Comparison of ENCODE assay signal across 12 cellular contexts in genomic region chr17:17525956-17526355, GRCh38.
"Had no signal": no experiment of that assay in that cellular context is flagged by ENCODE, and none has a peak within 500 bp of the region (broad histone marks: within the 10 kb centered on the region; RNA-seq: fewer than 3 reads in every experiment).

No MANE protein-coding gene starts in this region.

- ATAC-seq: activated T-cell treated with anti-CD3 and anti-CD28 coated beads, Interleukin-2, amount 50 U/mL, for 4 hours had no signal

- DNase-seq: activated CD4-positive, alpha-beta T cell treated with anti-CD3 and anti-CD28 coated beads for 1 hour; activated CD4-positive, alpha-beta T cell treated with anti-CD3 and anti-CD28 coated beads, Interleukin-2, amount 50 U/mL, for 48 hours; activated gamma-delta T cell treated with Interleukin-2 at 50 U/mL for 16 hours; activated naive CD8-positive, alpha-beta T cell treated with anti-CD3 and anti-CD28 coated beads for 36 hours; activated T-cell treated with anti-CD3 and anti-CD28 coated beads, Interleukin-2, amount 50 U/mL, for 4 hours; brain microvascular endothelial cell; dorsolateral prefrontal cortex; posterior cingulate gyrus; T1000; transverse colon had no signal

- H3K27ac ChIP-seq: brain microvascular endothelial cell, dorsolateral prefrontal cortex, neural progenitor cell, skin epidermis had no signal

- H3K4me2 ChIP-seq: neural progenitor cell had no signal

- H3K9me3 ChIP-seq: transverse colon had no signal

- H3K4me3 ChIP-seq: dorsolateral prefrontal cortex, neural progenitor cell, skin epidermis, transverse colon had no signal

- H2AFZ ChIP-seq: neural progenitor cell had no signal

- H3K36me3 ChIP-seq: brain microvascular endothelial cell, neural progenitor cell, transverse colon had no signal

- H3K27me3 ChIP-seq: brain microvascular endothelial cell, dorsolateral prefrontal cortex, neural progenitor cell, transverse colon had no signal

- H3K9ac ChIP-seq: neural progenitor cell had no signal
